Comparison of ENCODE assay signal across 12 cellular contexts in the genomic region with DNA sequence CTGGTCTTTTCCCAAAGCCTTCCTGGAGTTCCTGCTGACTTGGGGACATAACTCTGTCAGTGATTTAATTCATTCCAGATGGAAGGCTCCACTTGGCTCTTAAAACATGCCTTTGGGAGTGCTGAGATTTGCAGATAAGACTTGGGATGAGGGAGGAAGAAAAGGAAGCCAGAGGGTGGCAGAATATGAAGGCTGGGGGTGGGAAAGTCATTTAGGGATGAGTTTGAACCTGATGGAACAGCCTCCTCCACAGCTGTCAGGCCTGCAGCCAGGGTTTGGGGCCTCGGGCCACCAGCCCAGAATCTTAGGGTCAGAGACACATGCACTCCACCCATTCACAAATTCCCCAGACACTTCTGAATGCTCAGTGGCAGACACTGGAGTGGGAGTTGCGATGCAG. TPM values are rescaled to one million over a fixed set of nuclear protein-coding genes. Genes with fewer than 3 reads are reported as not detected.
A peak's percentile ranks its signal among the peaks of the same experiment; 100 is the strongest.
DNase-seq lines count a peak whose midpoint lies in the region; ATAC-seq, FAIRE-seq and TF ChIP-seq lines count a peak whose summit lies in the region.
"Had no signal": no experiment of that assay in that cellular context is flagged by ENCODE, and none has a peak within 500 bp of the region (broad histone marks: within the 10 kb centered on the region; RNA-seq: fewer than 3 reads in every experiment).

No MANE protein-coding gene starts in this region.

- H3K27me3 Mint-ChIP-seq in astrocyte (ENCODE audit: low read depth, unreplicated experiment) (no peaks in the 10 kb centered on the region), CD14-positive monocyte (ENCODE audit: low read depth in 3 of 3) (peaks cover 6 to 18% (median 10%) of the 10 kb centered on the region in 3 donors)
- peaks cover 4% of the 10 kb centered on the region for H3K27me3 Mint-ChIP-seq in activated naive CD8-positive, alpha-beta T cell treated with anti-CD3 and anti-CD28 coated beads, Interleukin-2, amount 50 U/mL, for 24 hours

- peak overlapping the region; percentile 75 for H3K4me2 ChIP-seq in GM23248 (ENCODE audit: unreplicated experiment)
- H3K4me2 ChIP-seq in astrocyte (ENCODE audit: low read length) = peak overlapping the region; percentile 11

- TF ChIP-seq CTCF in astrocyte (IDR thresholded peaks at IDR 0.05; ENCODE audit: insufficient read depth, low read depth, low read length) (no peak), kidney (IDR thresholded peaks at IDR 0.05; ENCODE audit: borderline replicate concordance, extremely low read depth, insufficient read depth) (no peak), suprapubic skin (IDR thresholded peaks at IDR 0.05) (no peak), CD14-positive monocyte (IDR thresholded peaks at IDR 0.05) (no peak)

- H3K4me3 Mint-ChIP-seq in astrocyte (ENCODE audit: unreplicated experiment) = no peak overlapping the region
- no peak overlapping the region for H3K4me3 Mint-ChIP-seq in CD14-positive monocyte
- no peak overlapping the region for H3K4me3 Mint-ChIP-seq in activated naive CD8-positive, alpha-beta T cell treated with anti-CD3 and anti-CD28 coated beads, Interleukin-2, amount 50 U/mL, for 24 hours

- H3K36me3 ChIP-seq in GM23248 (ENCODE audit: low read depth) (no peaks in the 10 kb centered on the region), astrocyte (ENCODE audit: insufficient read depth, low read length) (no peaks in the 10 kb centered on the region), kidney (ENCODE audit: control insufficient read depth in 1 of 2, insufficient read depth in 2 of 2, low read length in 2 of 2) (no peaks in the 10 kb centered on the region), suprapubic skin (no peaks in the 10 kb centered on the region)

- H3K4me3 ChIP-seq in GM23248 (peak overlapping the region; percentile 27), astrocyte (ENCODE audit: insufficient read depth, low read depth, low read length) (no peak overlapping the region), kidney (ENCODE audit: low read length in 2 of 2) (no peak overlapping the region), suprapubic skin (no peak overlapping the region)

- H3K9me3 ChIP-seq in GM23248 (ENCODE audit: low read depth) (no peaks in the 10 kb centered on the region), astrocyte (ENCODE audit: insufficient read depth, low read depth, low read length) (no peaks in the 10 kb centered on the region), kidney (ENCODE audit: control insufficient read depth in 1 of 2, low read length in 2 of 2) (no peaks in the 10 kb centered on the region), suprapubic skin (no peaks in the 10 kb centered on the region)
- H3K9me3 ChIP-seq: Caco-2 had no signal

- no peaks in the 10 kb centered on the region for H4K20me1 ChIP-seq in GM23248 (ENCODE audit: insufficient read depth)
- H4K20me1 ChIP-seq in astrocyte (ENCODE audit: insufficient read depth, low read length) = no peaks in the 10 kb centered on the region

- H3K4me1 Mint-ChIP-seq in astrocyte (ENCODE audit: low read depth, unreplicated experiment) = peaks cover 23% of the 10 kb centered on the region
- no peaks in the 10 kb centered on the region for H3K4me1 Mint-ChIP-seq in CD14-positive monocyte
- H3K4me1 Mint-ChIP-seq in activated naive CD8-positive, alpha-beta T cell treated with anti-CD3 and anti-CD28 coated beads, Interleukin-2, amount 50 U/mL, for 24 hours = no peaks in the 10 kb centered on the region

- intact Hi-C loops in kidney (cut with DNase I) = no loop called here
- intact Hi-C loops in CD14-positive monocyte (cut with micrococcal nuclease) = no loop called here

- H3F3A ChIP-seq in GM23248 (ENCODE audit: insufficient read depth) = peaks cover 40% of the 10 kb centered on the region

- no peaks in the 10 kb centered on the region for H3K79me2 ChIP-seq in GM23248 (ENCODE audit: insufficient read depth)
- no peaks in the 10 kb centered on the region for H3K79me2 ChIP-seq in astrocyte (ENCODE audit: insufficient read depth, low read length)

- in situ Hi-C loops in GM23248 (cut with MboI) = no loop called here

- H3K4me1 ChIP-seq in GM23248 (ENCODE audit: insufficient read depth) (peaks cover 45% of the 10 kb centered on the region), astrocyte (ENCODE audit: insufficient read depth, low read length) (peaks cover 20% of the 10 kb centered on the region), kidney (ENCODE audit: control insufficient read depth in 1 of 2, insufficient read depth in 1 of 2, low read depth in 1 of 2, low read length in 2 of 2) (peaks cover 0 to 5% of the 10 kb centered on the region in 2 donors), suprapubic skin (peaks cover 34% of the 10 kb centered on the region)
- H3K4me1 ChIP-seq: Caco-2 had no signal

- TF ChIP-seq EP300 in suprapubic skin (IDR thresholded peaks at IDR 0.05) = no peak

- FAIRE-seq in astrocyte (lab: Jason Lieb, UNC) (no peak), kidney (lab: Jason Lieb, UNC) (no peak)

- WGBS in GM23248 (ENCODE audit: low coverage in 1 of 2, low lambda C conversion rate in 2 of 2, missing lambda C conversion rate in 2 of 2), 2 experiments = 4 to 15% methylated on average over 2 of the region's 2 CpGs
- WGBS in suprapubic skin = 31% methylated on average over 2 of the region's 2 CpGs

- H3K9me3 Mint-ChIP-seq in astrocyte (ENCODE audit: unreplicated experiment) (peaks cover 5% of the 10 kb centered on the region), CD14-positive monocyte (no peaks in the 10 kb centered on the region)
- H3K9me3 Mint-ChIP-seq in activated naive CD8-positive, alpha-beta T cell treated with anti-CD3 and anti-CD28 coated beads, Interleukin-2, amount 50 U/mL, for 24 hours = no peaks in the 10 kb centered on the region

- no peaks in the 10 kb centered on the region for H3K9me2 ChIP-seq in GM23248 (ENCODE audit: insufficient read depth)

- H3K27ac Mint-ChIP-seq in astrocyte (ENCODE audit: unreplicated experiment) (no peak overlapping the region), CD14-positive monocyte (no peak overlapping the region)
- H3K27ac Mint-ChIP-seq in activated naive CD8-positive, alpha-beta T cell treated with anti-CD3 and anti-CD28 coated beads, Interleukin-2, amount 50 U/mL, for 24 hours = no peak overlapping the region

- H3K27me3 ChIP-seq in GM23248 (replicated peaks; ENCODE audit: insufficient read depth) (no peaks in the 10 kb centered on the region), astrocyte (ENCODE audit: insufficient read depth, low read length) (no peaks in the 10 kb centered on the region), suprapubic skin (no peaks in the 10 kb centered on the region)

- H3K27ac ChIP-seq in GM23248 = peak overlapping the region; percentile 76
- H3K27ac ChIP-seq in astrocyte (ENCODE audit: low read depth, low read length) = no peak overlapping the region
- no peak overlapping the region for H3K27ac ChIP-seq in kidney (ENCODE audit: low read depth in 2 of 2, low read length in 2 of 2)
- H3K27ac ChIP-seq in suprapubic skin = peak overlapping the region; percentile 82

- H3K9ac ChIP-seq in GM23248 = peak overlapping the region; percentile 44
- no peak overlapping the region for H3K9ac ChIP-seq in astrocyte (ENCODE audit: low read length)
- H3K9ac ChIP-seq in kidney (ENCODE audit: low read length in 2 of 2) = no peak overlapping the region

- H3K36me3 Mint-ChIP-seq in astrocyte (ENCODE audit: low read depth, unreplicated experiment) = no peaks in the 10 kb centered on the region
- H3K36me3 Mint-ChIP-seq in CD14-positive monocyte = no peaks in the 10 kb centered on the region
- H3K36me3 Mint-ChIP-seq in activated naive CD8-positive, alpha-beta T cell treated with anti-CD3 and anti-CD28 coated beads, Interleukin-2, amount 50 U/mL, for 24 hours (ENCODE audit: low read depth) = no peaks in the 10 kb centered on the region

- H2AFZ ChIP-seq in GM23248 (peak overlapping the region; percentile 35), astrocyte (ENCODE audit: low read depth, low read length) (no peak overlapping the region)

- DNase-seq in GM23248 = peak; percentile 73
- DNase-seq in astrocyte (ENCODE audit: low read depth) = peak; percentile 45
- peak; percentile 92 for DNase-seq in kidney
- peak in 1 of 2 donors; percentile 82 for DNase-seq in suprapubic skin (ENCODE audit: low spot score in 2 of 2)
- no peak for DNase-seq in CD14-positive monocyte (ENCODE audit: low spot score)
- DNase-seq in activated naive CD8-positive, alpha-beta T cell treated with anti-CD3 and anti-CD28 coated beads, Interleukin-2, amount 50 U/mL, for 24 hours = no peak
- DNase-seq in UCSD-AML1 (lab: John Stamatoyannopoulos, UW; ENCODE audit: unreplicated experiment) = no peak
- DNase-seq: anterior cingulate cortex, Caco-2, NCI-H187 treated with DMSO at 0.1 percent for 48 hours had no signal

- no peak for TF ChIP-seq POLR2A in suprapubic skin (IDR thresholded peaks at IDR 0.05)

- ATAC-seq in HG02623 (IDR thresholded peaks at IDR 0.05; ENCODE audit: unreplicated experiment) = no peak
- ATAC-seq in activated naive CD8-positive, alpha-beta T cell treated with anti-CD3 and anti-CD28 coated beads, Interleukin-2, amount 50 U/mL, for 24 hours = no peak
- ATAC-seq: Panc1 had no signal

RNA-seq across cellular contexts. Expression of gene EIF5AL1, which starts 28.4 kb away (rescaled TPM):
- total RNA-seq in GM23248 (2014; rRNA removed; shearing (Covaris generic)) = 0.63 and 0.65 TPM in 2 replicates
- polyA plus RNA-seq in GM23248 (2016; fragmentation: Nextera tagmentation; extraction: Ambion mirVana) (5.9 and 6.1 TPM in 2 replicates), kidney (ENCODE audit: insufficient read depth, low read depth, low replicate concordance) (1.4 TPM), CD14-positive monocyte (under 1 TPM; 0.16 to 0.17 TPM)
- total RNA-seq in astrocyte (1.0 and 1.1 TPM in 2 replicates), kidney (0.54 TPM), suprapubic skin (under 1 TPM in 3 of 4 donors, not detected in 1; 0.23 to 0.52 (median 0.47) TPM)

RNA-seq across cellular contexts. Expression of gene ZCCHC24, which starts 38.5 kb away (rescaled TPM):
- total RNA-seq in GM23248 (2014; rRNA removed; shearing (Covaris generic)) = 30.3 and 34.0 TPM in 2 replicates
- polyA plus RNA-seq in GM23248 (2016; fragmentation: Nextera tagmentation; extraction: Ambion mirVana) (29.3 and 30.4 TPM in 2 replicates), kidney (ENCODE audit: insufficient read depth, low read depth, low replicate concordance) (8.4 TPM), CD14-positive monocyte (1 to 10 TPM; 4.0 to 5.0 TPM)
- total RNA-seq in astrocyte (21.4 and 26.2 TPM in 2 replicates), kidney (21.3 TPM), suprapubic skin (10 to 100 TPM in 2 of 4 donors, 1 to 10 TPM in 2; 8.9 to 17.3 (median 12.8) TPM)

Comparison
In these comparisons a context has a peak if more than half of its experiments do, and no peak if none do; other contexts are left out.
1. DNase-seq: peak in GM23248 (single experiment), astrocyte (single experiment) and kidney (single experiment); none in CD14-positive monocyte (single experiment), activated naive CD8-positive, alpha-beta T cell treated with anti-CD3 and anti-CD28 coated beads, Interleukin-2, amount 50 U/mL, for 24 hours (single experiment) and UCSD-AML1 (single experiment).
2. H3K27ac ChIP-seq: peak in GM23248 (single experiment) and suprapubic skin (single experiment); none in astrocyte (single experiment) and kidney (0 of 2).